In the genomic region with DNA sequence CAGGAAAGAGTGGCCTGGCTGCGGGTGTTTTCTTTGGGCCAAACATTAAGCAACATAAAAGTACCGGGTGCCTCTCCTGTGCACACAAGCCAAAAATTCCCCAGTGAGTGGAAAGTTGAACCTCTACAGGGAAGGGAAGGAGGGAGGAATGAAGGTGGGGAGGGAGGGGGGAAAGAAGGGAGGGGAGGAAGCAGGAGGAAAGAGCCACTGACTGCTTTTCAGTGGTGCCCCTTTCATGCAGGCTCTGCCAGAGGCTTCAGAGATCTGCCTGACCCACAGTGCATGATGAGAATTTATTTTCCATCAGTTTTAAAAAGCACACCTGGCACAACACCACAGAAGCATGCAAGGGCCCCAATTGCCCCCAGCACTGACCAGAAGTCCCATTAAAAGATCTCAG, we compare ENCODE assay signal across 19 cellular contexts. TPM values are rescaled to one million over a fixed set of nuclear protein-coding genes. Genes with fewer than 3 reads are reported as not detected.
DNase-seq lines count a peak whose midpoint lies in the region; ATAC-seq and TF ChIP-seq lines count a peak whose summit lies in the region.
"Had no signal": no experiment of that assay in that cellular context is flagged by ENCODE, and none has a peak within 500 bp of the region (broad histone marks: within the 10 kb centered on the region; RNA-seq: fewer than 3 reads in every experiment).

No MANE protein-coding gene starts in this region.

- no peak for TF ChIP-seq CTCF in activated CD8-positive, alpha-beta T cell treated with anti-CD3 and anti-CD28 coated beads for 36 hours (IDR thresholded peaks at IDR 0.05)
- TF ChIP-seq CTCF in HL-60 (IDR thresholded peaks at IDR 0.05; ENCODE audit: insufficient read depth, low read length), result no peak
- TF ChIP-seq CTCF in HFFc6 (IDR thresholded peaks at IDR 0.05), result no peak

- POLR2A ChIA-PET in activated CD8-positive, alpha-beta T cell treated with anti-CD3 and anti-CD28 coated beads, Interleukin-2, amount 10 ng/mL, durations not matched to agents 7 days and 5 days (lab: Charles Lee), result no interaction called here
- POLR2A ChIA-PET in activated CD8-positive, alpha-beta T cell treated with anti-CD3 and anti-CD28 coated beads for 36 hours (lab: Charles Lee), result no interaction called here

- no peak for ATAC-seq in activated CD8-positive, alpha-beta T cell treated with anti-CD3 and anti-CD28 coated beads, Interleukin-2, amount 10 ng/mL, durations not matched to agents 7 days and 5 days
- no peak for ATAC-seq in activated CD8-positive, alpha-beta T cell treated with anti-CD3 and anti-CD28 coated beads for 36 hours
- no peak for ATAC-seq in central memory CD8-positive, alpha-beta T cell (replicated peaks; ENCODE audit: extremely low read depth, poor library complexity, severe bottlenecking)
- no peak for ATAC-seq in stimulated activated effector memory CD8-positive, alpha-beta T cell treated with anti-CD3 and anti-CD28 coated beads, Interleukin-12 subunit alpha, Interleukin-12 subunit beta, amount 100 ng/mL, for 72 hours

- H3K4me3 ChIP-seq in HL-60 (replicated peaks; ENCODE audit: insufficient read depth, low read length), result no peak overlapping the region
- H3K4me3 ChIP-seq: BLaER1, HAP-1 had no signal

- peaks cover 4% of the 10 kb centered on the region for H3K4me1 Mint-ChIP-seq in activated CD8-positive, alpha-beta T cell treated with anti-CD3 and anti-CD28 coated beads, Interleukin-2, amount 10 ng/mL, durations not matched to agents 7 days and 5 days (ENCODE audit: low read depth)
- peaks cover 6% of the 10 kb centered on the region for H3K4me1 Mint-ChIP-seq in activated CD8-positive, alpha-beta T cell treated with anti-CD3 and anti-CD28 coated beads for 36 hours (ENCODE audit: low read depth)
- H3K4me1 Mint-ChIP-seq in central memory CD8-positive, alpha-beta T cell, result peaks cover 10% of the 10 kb centered on the region
- peaks cover 10% of the 10 kb centered on the region for H3K4me1 Mint-ChIP-seq in stimulated activated effector memory CD8-positive, alpha-beta T cell treated with anti-CD3 and anti-CD28 coated beads, Interleukin-12 subunit alpha, Interleukin-12 subunit beta, amount 100 ng/mL, for 72 hours
- H3K4me1 Mint-ChIP-seq in HFFc6 (ENCODE audit: low read depth), result no peaks in the 10 kb centered on the region

- intact Hi-C loops in activated CD8-positive, alpha-beta T cell treated with anti-CD3 and anti-CD28 coated beads for 36 hours (cut with micrococcal nuclease), result no loop called here

- H3K27ac Mint-ChIP-seq in activated CD8-positive, alpha-beta T cell treated with anti-CD3 and anti-CD28 coated beads, Interleukin-2, amount 10 ng/mL, durations not matched to agents 7 days and 5 days, result peak overlapping the region; percentile 20
- H3K27ac Mint-ChIP-seq in activated CD8-positive, alpha-beta T cell treated with anti-CD3 and anti-CD28 coated beads for 36 hours, result no peak overlapping the region
- peak overlapping the region; percentile 23 for H3K27ac Mint-ChIP-seq in central memory CD8-positive, alpha-beta T cell (ENCODE audit: low read depth)
- peak overlapping the region; percentile 0 for H3K27ac Mint-ChIP-seq in stimulated activated effector memory CD8-positive, alpha-beta T cell treated with anti-CD3 and anti-CD28 coated beads, Interleukin-12 subunit alpha, Interleukin-12 subunit beta, amount 100 ng/mL, for 72 hours
- no peak overlapping the region for H3K27ac Mint-ChIP-seq in HFFc6
- H3K27ac Mint-ChIP-seq: B cell; CD4-positive, alpha-beta T cell had no signal

- no peaks in the 10 kb centered on the region for H3K27me3 Mint-ChIP-seq in activated CD8-positive, alpha-beta T cell treated with anti-CD3 and anti-CD28 coated beads, Interleukin-2, amount 10 ng/mL, durations not matched to agents 7 days and 5 days (ENCODE audit: low read depth)
- H3K27me3 Mint-ChIP-seq in activated CD8-positive, alpha-beta T cell treated with anti-CD3 and anti-CD28 coated beads for 36 hours, result no peaks in the 10 kb centered on the region
- no peaks in the 10 kb centered on the region for H3K27me3 Mint-ChIP-seq in central memory CD8-positive, alpha-beta T cell
- no peaks in the 10 kb centered on the region for H3K27me3 Mint-ChIP-seq in HFFc6 (ENCODE audit: insufficient read depth)
- H3K27me3 Mint-ChIP-seq: B cell; CD4-positive, alpha-beta T cell had no signal

- DNase-seq in activated CD8-positive, alpha-beta T cell treated with anti-CD3 and anti-CD28 coated beads, Interleukin-2, amount 10 ng/mL, durations not matched to agents 7 days and 5 days, result no peak
- DNase-seq in activated CD8-positive, alpha-beta T cell treated with anti-CD3 and anti-CD28 coated beads for 36 hours, result no peak
- DNase-seq in HL-60 (ENCODE audit: low read depth in 1 of 2, low spot score in 1 of 2) (no peak), NCI-H510A (lab: John Stamatoyannopoulos, UW) (no peak), HFFc6 (no peak)
- DNase-seq in central memory CD8-positive, alpha-beta T cell (ENCODE audit: low spot score in 2 of 2), result no peak
- DNase-seq in stimulated activated effector memory CD8-positive, alpha-beta T cell treated with anti-CD3 and anti-CD28 coated beads, Interleukin-12 subunit alpha, Interleukin-12 subunit beta, amount 100 ng/mL, for 72 hours (ENCODE audit: low spot score in 2 of 2), result no peak
- DNase-seq in activated CD8-positive, alpha-beta memory T cell treated with anti-CD3 and anti-CD28 coated beads for 24 hours, result no peak
- DNase-seq: Calu3; CD4-positive, alpha-beta T cell; CD8-positive, alpha-beta memory T cell; COR-L47; DND-41; GOT3 had no signal

- H3K27ac ChIP-seq in HL-60 (replicated peaks), result peak overlapping the region; percentile 31; the same call in 1 of the 2 replicates
- H3K27ac ChIP-seq: 22Rv1, BLaER1 had no signal

- no peaks in the 10 kb centered on the region for H3K27me3 ChIP-seq in HL-60 (ENCODE audit: insufficient read depth, poor library complexity, severe bottlenecking)
- H3K27me3 ChIP-seq: BLaER1 had no signal

- CTCF ChIA-PET in activated CD8-positive, alpha-beta T cell treated with anti-CD3 and anti-CD28 coated beads, Interleukin-2, amount 10 ng/mL, durations not matched to agents 7 days and 5 days (lab: Charles Lee), result no interaction called here
- CTCF ChIA-PET in activated CD8-positive, alpha-beta T cell treated with anti-CD3 and anti-CD28 coated beads for 36 hours (lab: Charles Lee), result no interaction called here

- no peak overlapping the region for H3K4me3 Mint-ChIP-seq in activated CD8-positive, alpha-beta T cell treated with anti-CD3 and anti-CD28 coated beads, Interleukin-2, amount 10 ng/mL, durations not matched to agents 7 days and 5 days
- no peak overlapping the region for H3K4me3 Mint-ChIP-seq in activated CD8-positive, alpha-beta T cell treated with anti-CD3 and anti-CD28 coated beads for 36 hours
- no peak overlapping the region for H3K4me3 Mint-ChIP-seq in central memory CD8-positive, alpha-beta T cell
- no peak overlapping the region for H3K4me3 Mint-ChIP-seq in stimulated activated effector memory CD8-positive, alpha-beta T cell treated with anti-CD3 and anti-CD28 coated beads, Interleukin-12 subunit alpha, Interleukin-12 subunit beta, amount 100 ng/mL, for 72 hours
- no peak overlapping the region for H3K4me3 Mint-ChIP-seq in HFFc6
- H3K4me3 Mint-ChIP-seq: B cell; CD14-positive monocyte; CD4-positive, alpha-beta T cell; CD8-positive, alpha-beta memory T cell had no signal

- H3K9me3 Mint-ChIP-seq in activated CD8-positive, alpha-beta T cell treated with anti-CD3 and anti-CD28 coated beads, Interleukin-2, amount 10 ng/mL, durations not matched to agents 7 days and 5 days (ENCODE audit: insufficient read depth), result no peaks in the 10 kb centered on the region
- H3K9me3 Mint-ChIP-seq in activated CD8-positive, alpha-beta T cell treated with anti-CD3 and anti-CD28 coated beads for 36 hours, result no peaks in the 10 kb centered on the region
- no peaks in the 10 kb centered on the region for H3K9me3 Mint-ChIP-seq in central memory CD8-positive, alpha-beta T cell
- no peaks in the 10 kb centered on the region for H3K9me3 Mint-ChIP-seq in stimulated activated effector memory CD8-positive, alpha-beta T cell treated with anti-CD3 and anti-CD28 coated beads, Interleukin-12 subunit alpha, Interleukin-12 subunit beta, amount 100 ng/mL, for 72 hours
- H3K9me3 Mint-ChIP-seq in HFFc6, result no peaks in the 10 kb centered on the region
- H3K9me3 Mint-ChIP-seq: CD14-positive monocyte; CD4-positive, alpha-beta T cell; CD8-positive, alpha-beta memory T cell had no signal

- peaks cover 11% of the 10 kb centered on the region for H3K36me3 Mint-ChIP-seq in activated CD8-positive, alpha-beta T cell treated with anti-CD3 and anti-CD28 coated beads, Interleukin-2, amount 10 ng/mL, durations not matched to agents 7 days and 5 days (ENCODE audit: low read depth)
- peaks cover 10% of the 10 kb centered on the region for H3K36me3 Mint-ChIP-seq in activated CD8-positive, alpha-beta T cell treated with anti-CD3 and anti-CD28 coated beads for 36 hours (ENCODE audit: low read depth)
- peaks cover 13% of the 10 kb centered on the region for H3K36me3 Mint-ChIP-seq in central memory CD8-positive, alpha-beta T cell (ENCODE audit: insufficient read depth)
- peaks cover 18% of the 10 kb centered on the region for H3K36me3 Mint-ChIP-seq in stimulated activated effector memory CD8-positive, alpha-beta T cell treated with anti-CD3 and anti-CD28 coated beads, Interleukin-12 subunit alpha, Interleukin-12 subunit beta, amount 100 ng/mL, for 72 hours
- H3K36me3 Mint-ChIP-seq in HFFc6 (ENCODE audit: low read depth), result 0 out of 2 replicates have a peak, but pooled peaks cover 5% of the 10 kb centered on the region

RNA-seq across cellular contexts. Expression of a gene that starts 27.5 kb away (rescaled TPM):
- total RNA-seq in activated CD8-positive, alpha-beta T cell treated with anti-CD3 and anti-CD28 coated beads, Interleukin-2, amount 10 ng/mL, durations not matched to agents 7 days and 5 days, result not detected
- total RNA-seq in activated CD8-positive, alpha-beta T cell treated with anti-CD3 and anti-CD28 coated beads for 36 hours, result not detected
- not detected for total RNA-seq in HFFc6 (2021; fragmentation: NEBNext Ultra II Directional; extraction: Animal tissue kit (Norgen Biotek cat#: 25700))
- total RNA-seq: Calu3; CD8-positive, alpha-beta memory T cell had no signal

RNA-seq across cellular contexts. Expression of a gene that starts 40.6 kb away (rescaled TPM):
- total RNA-seq in activated CD8-positive, alpha-beta T cell treated with anti-CD3 and anti-CD28 coated beads, Interleukin-2, amount 10 ng/mL, durations not matched to agents 7 days and 5 days, result not detected
- not detected for total RNA-seq in activated CD8-positive, alpha-beta T cell treated with anti-CD3 and anti-CD28 coated beads for 36 hours
- total RNA-seq in HFFc6 (2021; fragmentation: NEBNext Ultra II Directional; extraction: Animal tissue kit (Norgen Biotek cat#: 25700)), result not detected
- total RNA-seq: Calu3 had no signal

RNA-seq across cellular contexts. Expression of a gene that starts 47.7 kb away (rescaled TPM):
- total RNA-seq in activated CD8-positive, alpha-beta T cell treated with anti-CD3 and anti-CD28 coated beads, Interleukin-2, amount 10 ng/mL, durations not matched to agents 7 days and 5 days, result 10 to 100 TPM; 19.6 to 20.2 TPM
- 10 to 100 TPM; 17.3 to 18.1 TPM for total RNA-seq in activated CD8-positive, alpha-beta T cell treated with anti-CD3 and anti-CD28 coated beads for 36 hours
- 10 to 100 TPM; 11.9 to 15.0 (median 13.8) TPM for total RNA-seq in HFFc6 (2021; fragmentation: NEBNext Ultra II Directional; extraction: Animal tissue kit (Norgen Biotek cat#: 25700))

RNA-seq across cellular contexts. Expression of a gene that starts 47.7 kb away (rescaled TPM):
- total RNA-seq in activated CD8-positive, alpha-beta T cell treated with anti-CD3 and anti-CD28 coated beads, Interleukin-2, amount 10 ng/mL, durations not matched to agents 7 days and 5 days, result 1 to 10 TPM; 7.0 to 7.4 TPM
- total RNA-seq in activated CD8-positive, alpha-beta T cell treated with anti-CD3 and anti-CD28 coated beads for 36 hours, result 1 to 10 TPM; 5.0 to 6.9 TPM
- total RNA-seq in HFFc6 (2021; fragmentation: NEBNext Ultra II Directional; extraction: Animal tissue kit (Norgen Biotek cat#: 25700)), result 1 to 10 TPM; 5.0 to 6.1 (median 5.5) TPM

Comparison
In these comparisons a context has a peak if more than half of its experiments do, and no peak if none do; other contexts are left out.
1. H3K27ac Mint-ChIP-seq: peak in activated CD8-positive, alpha-beta T cell treated with anti-CD3 and anti-CD28 coated beads, Interleukin-2, amount 10 ng/mL, durations not matched to agents 7 days and 5 days (single experiment), central memory CD8-positive, alpha-beta T cell (single experiment) and stimulated activated effector memory CD8-positive, alpha-beta T cell treated with anti-CD3 and anti-CD28 coated beads, Interleukin-12 subunit alpha, Interleukin-12 subunit beta, amount 100 ng/mL, for 72 hours (single experiment); none in activated CD8-positive, alpha-beta T cell treated with anti-CD3 and anti-CD28 coated beads for 36 hours (single experiment) and HFFc6 (single experiment).